31 cellular contexts compared by ENCODE assay signal in genomic region chrX:18613930-18614639, GRCh38. TPM values are rescaled to one million over a fixed set of nuclear protein-coding genes. Genes with fewer than 3 reads are reported as not detected.
"Had no signal": no experiment of that assay in that cellular context is flagged by ENCODE, and none has a peak within 500 bp of the region (broad histone marks: within the 10 kb centered on the region; RNA-seq: fewer than 3 reads in every experiment).

No MANE protein-coding gene starts in this region.

- H2AFZ ChIP-seq: hepatocyte had no signal

- H3K27me3 Mint-ChIP-seq: naive thymus-derived CD4-positive, alpha-beta T cell; natural killer cell treated with Interleukin-12 subunit alpha and Interleukin-12 subunit beta and Interleukin-15 and Interleukin-18, amount 100 ng/mL, for 72 hours; progenitor cell of endocrine pancreas; stimulated activated naive CD8-positive, alpha-beta T cell treated with anti-CD3 and anti-CD28 coated beads, Interleukin-15, Interleukin-2, amounts not matched to agents 100 ng/mL and 50 ng/mL, for 24 hours had no signal

- H3K9me3 ChIP-seq: left ventricle myocardium inferior, mucosa of descending colon, ovary, sigmoid colon, spleen, suprapubic skin, thoracic aorta, tibial artery, upper lobe of right lung had no signal

- H3K4me3 ChIP-seq: hepatocyte, left ventricle myocardium inferior, lung, mucosa of descending colon, ovary, sigmoid colon, spleen, suprapubic skin, thoracic aorta, tibial artery, upper lobe of right lung had no signal

- ATAC-seq: mucosa of descending colon; naive thymus-derived CD4-positive, alpha-beta T cell; natural killer cell treated with Interleukin-12 subunit alpha and Interleukin-12 subunit beta and Interleukin-15 and Interleukin-18, amount 100 ng/mL, for 72 hours; right cardiac atrium; stimulated activated effector memory CD8-positive, alpha-beta T cell treated with anti-CD3 and anti-CD28 coated beads, Interleukin-12 subunit alpha, Interleukin-12 subunit beta, amount 100 ng/mL, for 72 hours; upper lobe of right lung had no signal

- DNase-seq: islet precursor cell; left ventricle myocardium inferior; midbrain; mucosa of descending colon; naive thymus-derived CD4-positive, alpha-beta T cell; ovary; retina; right cardiac atrium; sigmoid colon; small intestine; spleen; stimulated activated CD4-positive, alpha-beta T cell treated with anti-CD3 and anti-CD28 coated beads, Interleukin-4, amount 100 ng/mL, for 24 hours; stimulated activated naive CD4-positive, alpha-beta T cell; tibial artery; trophoblast cell; upper lobe of right lung had no signal

- FAIRE-seq: small intestine, urothelium cell line had no signal

- H3K4me3 Mint-ChIP-seq: naive thymus-derived CD4-positive, alpha-beta T cell; natural killer cell treated with Interleukin-12 subunit alpha and Interleukin-12 subunit beta and Interleukin-15 and Interleukin-18, amount 100 ng/mL, for 72 hours; stimulated activated effector memory CD8-positive, alpha-beta T cell treated with anti-CD3 and anti-CD28 coated beads, Interleukin-12 subunit alpha, Interleukin-12 subunit beta, amount 100 ng/mL, for 72 hours; stimulated activated naive CD8-positive, alpha-beta T cell treated with anti-CD3 and anti-CD28 coated beads, Interleukin-15, Interleukin-2, amounts not matched to agents 100 ng/mL and 50 ng/mL, for 24 hours had no signal

- H3K9me3 Mint-ChIP-seq: naive thymus-derived CD4-positive, alpha-beta T cell; natural killer cell treated with Interleukin-12 subunit alpha and Interleukin-12 subunit beta and Interleukin-15 and Interleukin-18, amount 100 ng/mL, for 72 hours; stimulated activated effector memory CD8-positive, alpha-beta T cell treated with anti-CD3 and anti-CD28 coated beads, Interleukin-12 subunit alpha, Interleukin-12 subunit beta, amount 100 ng/mL, for 72 hours; stimulated activated naive CD8-positive, alpha-beta T cell treated with anti-CD3 and anti-CD28 coated beads, Interleukin-15, Interleukin-2, amounts not matched to agents 100 ng/mL and 50 ng/mL, for 24 hours had no signal

- H3K4me2 ChIP-seq: hepatocyte had no signal

- H3K4me1 ChIP-seq: left ventricle myocardium inferior, sigmoid colon, spleen, suprapubic skin, tibial artery, upper lobe of right lung had no signal

- H3K27ac ChIP-seq: hepatocyte, left ventricle myocardium inferior, ovary, sigmoid colon, spleen, suprapubic skin, thoracic aorta, tibial artery, upper lobe of right lung had no signal

- H3K27me3 ChIP-seq: hepatocyte, ovary, sigmoid colon, spleen, suprapubic skin, tibial artery, upper lobe of right lung had no signal

- H3K27ac Mint-ChIP-seq: naive thymus-derived CD4-positive, alpha-beta T cell; natural killer cell treated with Interleukin-12 subunit alpha and Interleukin-12 subunit beta and Interleukin-15 and Interleukin-18, amount 100 ng/mL, for 72 hours; progenitor cell of endocrine pancreas; stimulated activated effector memory CD8-positive, alpha-beta T cell treated with anti-CD3 and anti-CD28 coated beads, Interleukin-12 subunit alpha, Interleukin-12 subunit beta, amount 100 ng/mL, for 72 hours; stimulated activated naive CD8-positive, alpha-beta T cell treated with anti-CD3 and anti-CD28 coated beads, Interleukin-15, Interleukin-2, amounts not matched to agents 100 ng/mL and 50 ng/mL, for 24 hours had no signal

- H3K36me3 ChIP-seq: ovary, sigmoid colon, thoracic aorta had no signal

- H3K4me1 Mint-ChIP-seq: stimulated activated effector memory CD8-positive, alpha-beta T cell treated with anti-CD3 and anti-CD28 coated beads, Interleukin-12 subunit alpha, Interleukin-12 subunit beta, amount 100 ng/mL, for 72 hours had no signal

- H3K79me2 ChIP-seq: hepatocyte had no signal

RNA-seq across cellular contexts. Expression of gene RS1, which starts 57.8 kb away (rescaled TPM):
- total RNA-seq: kidney epithelial cell; left ventricle myocardium inferior; lower leg skin; mesenteric fat pad; mucosa of descending colon; myocyte; naive thymus-derived CD4-positive, alpha-beta T cell; natural killer cell treated with Interleukin-12 subunit alpha and Interleukin-12 subunit beta and Interleukin-15 and Interleukin-18, amount 100 ng/mL, for 72 hours; omental fat pad; ovary; progenitor cell of endocrine pancreas; right cardiac atrium; sigmoid colon; spleen; suprapubic skin; thoracic aorta had no signal
- polyA plus RNA-seq: hepatocyte; naive thymus-derived CD4-positive, alpha-beta T cell; neural cell; ovary; right cardiac atrium; small intestine had no signal
